ENCODE assay signal across 8 cellular contexts in genomic region chr1:109213824-109214693, GRCh38. TPM values are rescaled to one million over a fixed set of nuclear protein-coding genes. Genes with fewer than 3 reads are reported as not detected.
DNase-seq lines count a peak whose midpoint lies in the region; ATAC-seq and TF ChIP-seq lines count a peak whose summit lies in the region.

Gene SARS1 (plus strand): TSS chr1:109213918. CDS start chr1:109213993, 75 bp downstream.

- H3K9me3 ChIP-seq in DOHH2 (ENCODE audit: control insufficient read depth, insufficient read depth, low read length) = no peaks in the 10 kb centered on the region
- H3K9me3 ChIP-seq in KOPT-K1 (ENCODE audit: insufficient read depth, low read length, poor library complexity, severe bottlenecking) = no peaks in the 10 kb centered on the region

- H3K36me3 ChIP-seq in DOHH2 (ENCODE audit: control insufficient read depth, low read length) (peaks cover 36% of the 10 kb centered on the region), KOPT-K1 (ENCODE audit: insufficient read depth, low read length) (peaks cover 23% of the 10 kb centered on the region)

- H3K9me2 ChIP-seq in DOHH2 (replicated peaks; ENCODE audit: control insufficient read depth, low read length) = no peaks in the 10 kb centered on the region

- peaks cover 53% of the 10 kb centered on the region for H3K79me2 ChIP-seq in DOHH2 (ENCODE audit: control insufficient read depth, low read length)

- peak within 1 kb of the TSS; percentile 98 for H3K4me3 Mint-ChIP-seq in activated T-helper 2 cell treated with anti-CD3 and anti-CD28 coated beads, Interferon-gamma antibody, Interleukin-2, Interleukin-4, amounts not matched to agents 10 μg/mL and 5 μg/mL and 100 μg/mL, durations not matched to agents 14 hours and 24 hours and 36 hours (ENCODE audit: low read depth)
- H3K4me3 Mint-ChIP-seq in natural killer cell treated with Interleukin-12 subunit alpha and Interleukin-12 subunit beta and Interleukin-15 and Interleukin-18, amount 100 ng/mL, for 72 hours = peak within 1 kb of the TSS; percentile 93

- CTCF ChIA-PET in RWPE1 (lab: Yijun Ruan, JAX) = interaction anchor here (0.5 to 2.1 kb wide), 5 partner anchors 13 to 114 kb away, joined by 3 to 12 read pairs (median 4); no protein-coding TSS in a partner anchor

- peaks cover 39% of the 10 kb centered on the region for H3K36me3 Mint-ChIP-seq in activated T-helper 2 cell treated with anti-CD3 and anti-CD28 coated beads, Interferon-gamma antibody, Interleukin-2, Interleukin-4, amounts not matched to agents 10 μg/mL and 5 μg/mL and 100 μg/mL, durations not matched to agents 14 hours and 24 hours and 36 hours (ENCODE audit: low read depth)
- peaks cover 24% of the 10 kb centered on the region for H3K36me3 Mint-ChIP-seq in natural killer cell treated with Interleukin-12 subunit alpha and Interleukin-12 subunit beta and Interleukin-15 and Interleukin-18, amount 100 ng/mL, for 72 hours

- POLR2A ChIA-PET in RWPE1 (lab: Yijun Ruan, JAX; ENCODE audit: low non-redundant PET) = interaction anchor here (1.0 kb wide), 2 partner anchors 13 to 114 kb away, joined by 3 read pairs; no protein-coding TSS in a partner anchor

- peak within 1 kb of the TSS; percentile 61 for H3K27ac ChIP-seq in DOHH2 (ENCODE audit: low read depth, low read length)
- peak within 1 kb of the TSS; percentile 75 for H3K27ac ChIP-seq in KOPT-K1 (ENCODE audit: low read depth, low read length, poor library complexity, severe bottlenecking)
- H3K27ac ChIP-seq in RWPE1 = peak within 1 kb of the TSS; percentile 92

- H3K27me3 Mint-ChIP-seq in activated T-helper 2 cell treated with anti-CD3 and anti-CD28 coated beads, Interferon-gamma antibody, Interleukin-2, Interleukin-4, amounts not matched to agents 10 μg/mL and 5 μg/mL and 100 μg/mL, durations not matched to agents 14 hours and 24 hours and 36 hours (ENCODE audit: low read depth) = peaks cover 3% of the 10 kb centered on the region
- H3K27me3 Mint-ChIP-seq in natural killer cell treated with Interleukin-12 subunit alpha and Interleukin-12 subunit beta and Interleukin-15 and Interleukin-18, amount 100 ng/mL, for 72 hours = peaks cover 3 to 9% of the 10 kb centered on the region in 2 donors

- H3K4me1 Mint-ChIP-seq in activated T-helper 2 cell treated with anti-CD3 and anti-CD28 coated beads, Interferon-gamma antibody, Interleukin-2, Interleukin-4, amounts not matched to agents 10 μg/mL and 5 μg/mL and 100 μg/mL, durations not matched to agents 14 hours and 24 hours and 36 hours (ENCODE audit: low read depth) = peaks cover 28% of the 10 kb centered on the region
- H3K4me1 Mint-ChIP-seq in natural killer cell treated with Interleukin-12 subunit alpha and Interleukin-12 subunit beta and Interleukin-15 and Interleukin-18, amount 100 ng/mL, for 72 hours (ENCODE audit: low read depth in 2 of 2) = peaks cover 29 to 30% of the 10 kb centered on the region in 2 donors

- H3K4me1 ChIP-seq in DOHH2 (ENCODE audit: control insufficient read depth, low read length) = peaks cover 29% of the 10 kb centered on the region

- TF ChIP-seq CTCF in DOHH2 (IDR thresholded peaks at IDR 0.05; ENCODE audit: low read depth, low read length, poor library complexity, severe bottlenecking) (no peak), RWPE1 (conservative IDR thresholded peaks at IDR 0.05; ENCODE audit: low read depth) (no peak)

- peak within 1 kb of the TSS; percentile 89 for H3K27ac Mint-ChIP-seq in activated T-helper 2 cell treated with anti-CD3 and anti-CD28 coated beads, Interferon-gamma antibody, Interleukin-2, Interleukin-4, amounts not matched to agents 10 μg/mL and 5 μg/mL and 100 μg/mL, durations not matched to agents 14 hours and 24 hours and 36 hours
- peak within 1 kb of the TSS; percentile 87 to 99 for H3K27ac Mint-ChIP-seq in natural killer cell treated with Interleukin-12 subunit alpha and Interleukin-12 subunit beta and Interleukin-15 and Interleukin-18, amount 100 ng/mL, for 72 hours

- peak within 1 kb of the TSS; percentile 89 for H3K4me3 ChIP-seq in DOHH2 (ENCODE audit: low read length)

- H3K4me2 ChIP-seq in DOHH2 (ENCODE audit: low read length) = peak within 1 kb of the TSS; percentile 82

- no peaks in the 10 kb centered on the region for H3K27me3 ChIP-seq in DOHH2 (ENCODE audit: control insufficient read depth, low read length)

- no peaks in the 10 kb centered on the region for H3K9me3 Mint-ChIP-seq in activated T-helper 2 cell treated with anti-CD3 and anti-CD28 coated beads, Interferon-gamma antibody, Interleukin-2, Interleukin-4, amounts not matched to agents 10 μg/mL and 5 μg/mL and 100 μg/mL, durations not matched to agents 14 hours and 24 hours and 36 hours
- H3K9me3 Mint-ChIP-seq in natural killer cell treated with Interleukin-12 subunit alpha and Interleukin-12 subunit beta and Interleukin-15 and Interleukin-18, amount 100 ng/mL, for 72 hours = no peaks in the 10 kb centered on the region

- no peaks in the 10 kb centered on the region for H3F3A ChIP-seq in DOHH2 (ENCODE audit: control insufficient read depth, insufficient read depth)

- ATAC-seq in GM21786 (IDR thresholded peaks at IDR 0.05; ENCODE audit: unreplicated experiment) = peak; percentile 70
- peak; percentile 91 to 95 for ATAC-seq in natural killer cell treated with Interleukin-12 subunit alpha and Interleukin-12 subunit beta and Interleukin-15 and Interleukin-18, amount 100 ng/mL, for 72 hours
- peak; percentile 87 for ATAC-seq in stimulated activated naive CD8-positive, alpha-beta T cell treated with anti-CD3 and anti-CD28 coated beads, Interleukin-15, Interleukin-2, amounts not matched to agents 100 U/mL and 50 U/mL, for 24 hours

- DNase-seq in RWPE1 (ENCODE audit: low spot score) (peak; percentile 94), fibroblast of peridontal ligament (ENCODE audit: extremely low read depth) (peak; percentile 79)
- DNase-seq in activated T-helper 2 cell treated with anti-CD3 and anti-CD28 coated beads, Interferon-gamma antibody, Interleukin-2, Interleukin-4, amounts not matched to agents 10 μg/mL and 5 μg/mL and 100 μg/mL, durations not matched to agents 14 hours and 24 hours and 36 hours (ENCODE audit: low spot score) = peak; percentile 86
- peak; percentile 90 for DNase-seq in natural killer cell treated with Interleukin-12 subunit alpha and Interleukin-12 subunit beta and Interleukin-15 and Interleukin-18, amount 100 ng/mL, for 72 hours (ENCODE audit: low spot score)
- peak; percentile 91 for DNase-seq in stimulated activated naive CD8-positive, alpha-beta T cell treated with anti-CD3 and anti-CD28 coated beads, Interleukin-15, Interleukin-2, amounts not matched to agents 100 U/mL and 50 U/mL, for 24 hours

- peaks cover 6% of the 10 kb centered on the region; the same call in 1 of the 2 replicates for H4K20me1 ChIP-seq in DOHH2 (ENCODE audit: control insufficient read depth, insufficient read depth, low read depth, low read length)

- intact Hi-C loops in activated T-helper 2 cell treated with anti-CD3 and anti-CD28 coated beads, Interferon-gamma antibody, Interleukin-2, Interleukin-4, amounts not matched to agents 10 μg/mL and 5 μg/mL and 100 μg/mL, durations not matched to agents 14 hours and 24 hours and 36 hours (cut with micrococcal nuclease) = loop anchor here (2.0 to 5.0 kb wide), 4 partner anchors 33 to 213 kb away; partner anchors contain the start of genes CELSR2, ELAPOR1, PSMA5 and SORT1

RNA-seq across cellular contexts. Expression of gene SARS1, which starts in this region (rescaled TPM):
- total RNA-seq in activated T-helper 2 cell treated with anti-CD3 and anti-CD28 coated beads, Interferon-gamma antibody, Interleukin-2, Interleukin-4, amounts not matched to agents 10 μg/mL and 5 μg/mL and 100 μg/mL, durations not matched to agents 14 hours and 24 hours and 36 hours = 128 and 129 TPM in 2 replicates
- total RNA-seq in natural killer cell treated with Interleukin-12 subunit alpha and Interleukin-12 subunit beta and Interleukin-15 and Interleukin-18, amount 100 ng/mL, for 72 hours = 100 to 1,000 TPM; 178 to 205 TPM

Comparison
In these comparisons a context has a peak if more than half of its experiments do, and no peak if none do; other contexts are left out.
1. Peak in every context shown above with its lines: DNase-seq, ATAC-seq, H3K4me3 ChIP-seq and H3K27ac ChIP-seq.